In genomic region chr17:81508639-81509047, GRCh38 we compare ENCODE assay signal across 8 cellular contexts. TPM values are rescaled to one million over a fixed set of nuclear protein-coding genes. Genes with fewer than 3 reads are reported as not detected.
DNase-seq lines count a peak whose midpoint lies in the region; ATAC-seq and TF ChIP-seq lines count a peak whose summit lies in the region.

No MANE protein-coding gene starts in this region.

- intact Hi-C loops in Right ventricle myocardium superior (cut with DNase I) (no loop called here), cardiac septum (cut with DNase I) (no loop called here)

- peak; percentile 14 for ATAC-seq in Right ventricle myocardium superior (ENCODE audit: poor library complexity)
- ATAC-seq in activated T-helper 17 cell treated with anti-CD3 and anti-CD28 coated beads, Interleukin-2, amount 50 U/mL, for 72 hours (replicated peaks), result no peak

- peaks cover 53% of the 10 kb centered on the region for H3K36me3 Mint-ChIP-seq in activated T-helper 17 cell treated with anti-CD3 and anti-CD28 coated beads, Interleukin-2, amount 50 U/mL, for 72 hours (ENCODE audit: low read depth)

- no peaks in the 10 kb centered on the region for H3K9me3 ChIP-seq in iPS-18a (ENCODE audit: control insufficient read depth, low read depth, low read length)
- H3K9me3 ChIP-seq in subcutaneous abdominal adipose tissue (ENCODE audit: control insufficient read depth in 5 of 5, low read length in 5 of 5), result no peaks in the 10 kb centered on the region

- H3K27ac ChIP-seq in iPS-18a (ENCODE audit: low read length) (no peak overlapping the region), subcutaneous abdominal adipose tissue (ENCODE audit: low read depth, low read length) (peak overlapping the region; percentile 54)

- H3K4me3 ChIP-seq in iPS-18a (ENCODE audit: low read length) (peak overlapping the region; percentile 95), subcutaneous abdominal adipose tissue (ENCODE audit: low read depth in 1 of 5, low read length in 5 of 5) (peak overlapping the region in 4 of 5 donors; percentile 88 to 95 (median 91))

- peak overlapping the region; percentile 98 for H3K4me3 Mint-ChIP-seq in activated T-helper 17 cell treated with anti-CD3 and anti-CD28 coated beads, Interleukin-2, amount 50 U/mL, for 72 hours

- no peaks in the 10 kb centered on the region for H3K27me3 Mint-ChIP-seq in activated T-helper 17 cell treated with anti-CD3 and anti-CD28 coated beads, Interleukin-2, amount 50 U/mL, for 72 hours

- no peak for TF ChIP-seq CTCF in GM20000 (IDR thresholded peaks at IDR 0.05; ENCODE audit: extremely low read depth, missing control alignments)

- no peaks in the 10 kb centered on the region for H3K4me1 ChIP-seq in iPS-18a (ENCODE audit: control insufficient read depth, low read depth, low read length)
- H3K4me1 ChIP-seq in subcutaneous abdominal adipose tissue (ENCODE audit: control insufficient read depth in 5 of 5, insufficient read depth in 5 of 5, low read length in 5 of 5), result peaks cover 10 to 44% (median 43%) of the 10 kb centered on the region in 5 donors

- peaks cover 29% of the 10 kb centered on the region for H3K36me3 ChIP-seq in iPS-18a (ENCODE audit: control insufficient read depth, low read depth, low read length)
- peaks cover 0 to 32% (median 30%) of the 10 kb centered on the region in 5 donors for H3K36me3 ChIP-seq in subcutaneous abdominal adipose tissue (ENCODE audit: control insufficient read depth in 5 of 5, insufficient read depth in 5 of 5, low read length in 5 of 5)

- no peak for DNase-seq in Right ventricle myocardium superior
- DNase-seq in cardiac septum (ENCODE audit: low spot score), result no peak
- no peak for DNase-seq in NCI-H1092 (lab: John Stamatoyannopoulos, UW)
- DNase-seq in stimulated activated CD4-positive, alpha-beta T cell treated with anti-CD3 and anti-CD28 coated beads, Interleukin-1b, Interleukin-23, amount 100 ng/mL, for 48 hours, result no peak
- DNase-seq in GM20000 (ENCODE audit: low spot score), result no peak

- H3K4me1 Mint-ChIP-seq in activated T-helper 17 cell treated with anti-CD3 and anti-CD28 coated beads, Interleukin-2, amount 50 U/mL, for 72 hours, result peaks cover 9% of the 10 kb centered on the region

- no peak overlapping the region for H3K9ac ChIP-seq in iPS-18a (ENCODE audit: low read length)
- H3K9ac ChIP-seq in subcutaneous abdominal adipose tissue (ENCODE audit: low read length in 5 of 5), result no peak overlapping the region

- H3K27me3 ChIP-seq in iPS-18a (ENCODE audit: control insufficient read depth, insufficient read depth, low read length), result no peaks in the 10 kb centered on the region
- no peaks in the 10 kb centered on the region for H3K27me3 ChIP-seq in subcutaneous abdominal adipose tissue (ENCODE audit: control insufficient read depth in 5 of 5, insufficient read depth in 4 of 5, low read length in 5 of 5)

- H3K9me3 Mint-ChIP-seq in activated T-helper 17 cell treated with anti-CD3 and anti-CD28 coated beads, Interleukin-2, amount 50 U/mL, for 72 hours, result no peaks in the 10 kb centered on the region

- peak overlapping the region; percentile 95 for H3K27ac Mint-ChIP-seq in activated T-helper 17 cell treated with anti-CD3 and anti-CD28 coated beads, Interleukin-2, amount 50 U/mL, for 72 hours

RNA-seq across cellular contexts. Expression of gene ACTG1, which starts 4.0 kb away (rescaled TPM):
- total RNA-seq in Right ventricle myocardium superior (369 TPM), cardiac septum (634 TPM)
- 1,000 to 10,000 TPM; 4,457 to 7,394 TPM for total RNA-seq in activated T-helper 17 cell treated with anti-CD3 and anti-CD28 coated beads, Interleukin-2, amount 50 U/mL, for 72 hours

RNA-seq across cellular contexts. Expression of gene FSCN2, which starts 19.5 kb away (rescaled TPM):
- 0.19 TPM for total RNA-seq in Right ventricle myocardium superior
- 1.1 TPM for total RNA-seq in cardiac septum
- total RNA-seq in activated T-helper 17 cell treated with anti-CD3 and anti-CD28 coated beads, Interleukin-2, amount 50 U/mL, for 72 hours, result under 1 TPM; 0.43 to 0.93 TPM

RNA-seq across cellular contexts. Expression of gene FAAP100, which starts 43.5 kb away (rescaled TPM):
- total RNA-seq in Right ventricle myocardium superior (13.0 TPM), cardiac septum (13.6 TPM)
- total RNA-seq in activated T-helper 17 cell treated with anti-CD3 and anti-CD28 coated beads, Interleukin-2, amount 50 U/mL, for 72 hours, result 10 to 100 TPM; 26.9 to 38.6 TPM
